8 cellular contexts compared by ENCODE assay signal in the genomic region with DNA sequence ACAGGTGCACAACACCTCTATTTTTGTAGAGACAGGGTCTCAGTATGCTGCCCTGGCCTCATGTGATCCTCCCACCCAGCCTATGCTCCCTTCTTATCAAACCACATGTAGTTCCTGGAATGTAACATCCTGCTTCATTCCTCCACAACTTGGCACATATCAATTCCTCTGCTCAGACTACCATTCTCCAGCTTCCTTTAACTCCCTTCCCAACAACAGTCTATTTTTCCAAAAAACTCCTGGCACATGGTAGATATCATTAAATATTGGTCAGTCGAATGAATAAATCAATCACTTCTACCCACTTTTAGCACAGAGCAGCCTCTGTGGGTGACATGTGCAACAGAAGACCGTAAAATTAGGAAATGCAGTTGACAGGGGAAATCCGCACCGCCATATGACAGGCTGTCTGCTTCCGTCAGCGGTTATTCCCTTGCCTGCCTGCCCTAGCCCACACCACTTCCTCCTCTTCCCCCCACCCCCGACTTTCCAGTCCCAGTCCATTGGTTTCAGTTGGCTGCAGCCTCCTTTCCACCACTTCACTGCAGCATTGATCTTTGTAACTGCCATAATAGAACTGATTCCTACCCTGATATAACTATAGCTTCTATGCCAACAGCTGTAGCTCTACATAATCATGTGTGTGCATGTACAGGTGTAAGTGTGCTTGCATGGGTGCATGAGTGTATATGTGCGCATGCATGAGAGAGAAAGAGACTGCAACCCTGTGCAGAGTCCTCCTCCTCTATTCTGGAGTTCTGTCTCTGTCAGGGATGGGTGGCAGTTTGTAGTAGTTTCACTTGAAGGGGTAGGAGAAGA. TPM values are rescaled to one million over a fixed set of nuclear protein-coding genes. Genes with fewer than 3 reads are reported as not detected.
A peak's percentile ranks its signal among the peaks of the same experiment; 100 is the strongest.
DNase-seq lines count a peak whose midpoint lies in the region; ATAC-seq and TF ChIP-seq lines count a peak whose summit lies in the region.

No MANE protein-coding gene starts in this region.

- WGBS in gastroesophageal sphincter (ENCODE audit: low coverage in 1 of 2), 2 donors, result 45 to 48% methylated on average over 3 to 8 of the region's 8 CpGs

- H3K9ac ChIP-seq in skeletal muscle satellite cell (ENCODE audit: low read depth, low read length), result no peak overlapping the region

- H3K9me3 ChIP-seq in gastroesophageal sphincter (no peaks in the 10 kb centered on the region), skeletal muscle satellite cell (replicated peaks; ENCODE audit: low read length) (no peaks in the 10 kb centered on the region)

- TF ChIP-seq EP300 in gastroesophageal sphincter (IDR thresholded peaks at IDR 0.05), result no peak

- no peak for TF ChIP-seq POLR2A in gastroesophageal sphincter (IDR thresholded peaks at IDR 0.05)

- H3K4me3 ChIP-seq in GM12865 (ENCODE audit: low read depth, low read length), result peak overlapping the region; percentile 17; the same call in 1 of the 2 replicates
- no peak overlapping the region for H3K4me3 ChIP-seq in gastroesophageal sphincter
- no peak overlapping the region for H3K4me3 ChIP-seq in skeletal muscle satellite cell (ENCODE audit: low read length)

- H3K4me1 ChIP-seq in gastroesophageal sphincter (no peaks in the 10 kb centered on the region), skeletal muscle satellite cell (ENCODE audit: control insufficient read depth, insufficient read depth, low read length) (no peaks in the 10 kb centered on the region), foreskin keratinocyte (no peaks in the 10 kb centered on the region)

- no peak overlapping the region for H3K27ac ChIP-seq in gastroesophageal sphincter
- H3K27ac ChIP-seq in foreskin keratinocyte, result no peak overlapping the region

- H3K27me3 ChIP-seq in gastroesophageal sphincter, result peaks cover 7% of the 10 kb centered on the region
- H3K27me3 ChIP-seq in skeletal muscle satellite cell (ENCODE audit: control insufficient read depth, insufficient read depth, low read length), result no peaks in the 10 kb centered on the region
- H3K27me3 ChIP-seq in foreskin keratinocyte, result peaks cover 2% of the 10 kb centered on the region

- peak overlapping the region; percentile 36 for H3K4me2 ChIP-seq in skeletal muscle satellite cell (ENCODE audit: low read length)

- ATAC-seq in gastroesophageal sphincter, result peak; percentile 79
- no peak for ATAC-seq in HG03108 (IDR thresholded peaks at IDR 0.05; ENCODE audit: unreplicated experiment)
- ATAC-seq in foreskin keratinocyte, result no peak
- no peak for ATAC-seq in HG03378 (IDR thresholded peaks at IDR 0.05; ENCODE audit: unreplicated experiment)

- TF ChIP-seq CTCF in GM12865 (IDR thresholded peaks at IDR 0.05; ENCODE audit: insufficient read depth, low read depth, low read length, missing control alignments) (no peak), gastroesophageal sphincter (IDR thresholded peaks at IDR 0.05) (no peak), foreskin keratinocyte (conservative IDR thresholded peaks at IDR 0.05) (no peak)

- peak; percentile 83 for DNase-seq in GM12865 (ENCODE audit: low read depth)
- DNase-seq in Kasumi-1 (lab: John Stamatoyannopoulos, UW), result peak; percentile 99
- DNase-seq in activated CD8-positive, alpha-beta memory T cell treated with anti-CD3 and anti-CD28 coated beads for 1 hour (ENCODE audit: extremely low read depth in 1 of 2, low read depth in 1 of 2), result peak; percentile 45 to 49
- DNase-seq in foreskin keratinocyte, result no peak

- H3K36me3 ChIP-seq in gastroesophageal sphincter (no peaks in the 10 kb centered on the region), skeletal muscle satellite cell (ENCODE audit: insufficient read depth, low read length) (no peaks in the 10 kb centered on the region)

RNA-seq across cellular contexts. Expression of gene AKR1A1, which starts 6.8 kb away (rescaled TPM):
- total RNA-seq in gastroesophageal sphincter, result 10 to 100 TPM; 43.0 to 56.9 (median 46.5) TPM
- 131 and 139 TPM in 2 replicates for total RNA-seq in skeletal muscle satellite cell (2012; rRNA removed)
- 144 and 153 TPM in 2 replicates for total RNA-seq in foreskin keratinocyte
- 142 and 150 TPM in 2 replicates for polyA plus RNA-seq in foreskin keratinocyte

RNA-seq across cellular contexts. Expression of gene PRDX1, which starts 22.1 kb away (rescaled TPM):
- total RNA-seq in gastroesophageal sphincter (100 to 1,000 TPM; 305 to 575 (median 359) TPM), foreskin keratinocyte (680 and 737 TPM in 2 replicates)
- total RNA-seq in skeletal muscle satellite cell (2012; rRNA removed), result 504 and 574 TPM in 2 replicates
- polyA plus RNA-seq in foreskin keratinocyte, result 906 and 916 TPM in 2 replicates

RNA-seq across cellular contexts. Expression of gene NASP, which starts 40.0 kb away (rescaled TPM):
- total RNA-seq in gastroesophageal sphincter (10 to 100 TPM; 44.3 to 79.7 (median 54.2) TPM), foreskin keratinocyte (107 and 146 TPM in 2 replicates)
- 36.8 and 40.4 TPM in 2 replicates for total RNA-seq in skeletal muscle satellite cell (2012; rRNA removed)
- polyA plus RNA-seq in foreskin keratinocyte, result 112 and 150 TPM in 2 replicates

RNA-seq across cellular contexts. Expression of gene MMACHC, which starts 43.7 kb away (rescaled TPM):
- total RNA-seq in gastroesophageal sphincter (1 to 10 TPM; 1.2 to 5.1 (median 1.7) TPM), foreskin keratinocyte (10.5 and 12.4 TPM in 2 replicates)
- 4.8 and 6.1 TPM in 2 replicates for total RNA-seq in skeletal muscle satellite cell (2012; rRNA removed)
- 6.4 and 7.7 TPM in 2 replicates for polyA plus RNA-seq in foreskin keratinocyte

RNA-seq across cellular contexts. Expression of gene CCDC163, which starts 43.9 kb away (rescaled TPM):
- total RNA-seq in gastroesophageal sphincter (1 to 10 TPM in 1 of 4 donors, under 1 TPM in 2, not detected in 1; 0.27 to 1.7 (median 0.89) TPM), foreskin keratinocyte (1.7 and 2.3 TPM in 2 replicates)
- total RNA-seq in skeletal muscle satellite cell (2012; rRNA removed), result 1.5 and 1.7 TPM in 2 replicates
- polyA plus RNA-seq in foreskin keratinocyte, result 1.2 and 1.4 TPM in 2 replicates

Comparison
In these comparisons a context has a peak if more than half of its experiments do, and no peak if none do; other contexts are left out.
1. DNase-seq: peak in GM12865 (single experiment), Kasumi-1 (2 of 2) and activated CD8-positive, alpha-beta memory T cell treated with anti-CD3 and anti-CD28 coated beads for 1 hour (2 of 2); none in foreskin keratinocyte (0 of 2).